ENCODE assay signal across 1 cellular context in genomic region chr7:141551080-141551772, GRCh38.
TF ChIP-seq lines count a peak whose summit lies in the region.

Gene AGK (plus strand): TSS chr7:141551410. CDS start chr7:141555467, 4,057 bp downstream.

TF ChIP-seq in HepG2, 621 proteins besides CTCF, POLR2A, EP300 and RAD21 (continued from another document and continues in another):
- TF ChIP-seq ZNF784 (CRISPR knock-in tag; IDR thresholded peaks at IDR 0.05; ENCODE audit: borderline replicate concordance), result no peak; the same call in 1 of the 2 replicates
- TF ChIP-seq ZNF274 (CRISPR knock-in tag; IDR thresholded peaks at IDR 0.05), result peak; percentile 48; the same call in 1 of the 2 replicates
- TF ChIP-seq ZBTB1 (CRISPR knock-in tag; IDR thresholded peaks at IDR 0.05; ENCODE audit: borderline replicate concordance), result no peak
- peak; percentile 90 for TF ChIP-seq ZNF768 (CRISPR knock-in tag; IDR thresholded peaks at IDR 0.05)
- TF ChIP-seq RBFOX2 (IDR thresholded peaks at IDR 0.05; ENCODE audit: low read depth, low read length), result peak; percentile 97
- no peak for TF ChIP-seq EEA1 (CRISPR knock-in tag; IDR thresholded peaks at IDR 0.05; ENCODE audit: borderline replicate concordance)
- TF ChIP-seq NCOA5 (CRISPR knock-in tag; IDR thresholded peaks at IDR 0.05), result no peak
- no peak for TF ChIP-seq TRAFD1 (CRISPR knock-in tag; IDR thresholded peaks at IDR 0.05; ENCODE audit: borderline replicate concordance)
- TF ChIP-seq ZNF615 (CRISPR knock-in tag; IDR thresholded peaks at IDR 0.05; ENCODE audit: borderline replicate concordance), result no peak
- TF ChIP-seq TAF1 (CRISPR knock-in tag; IDR thresholded peaks at IDR 0.05), result peak; percentile 91
- TF ChIP-seq ARNTL (CRISPR knock-in tag; IDR thresholded peaks at IDR 0.05), result no peak
- TF ChIP-seq ZNF547 (CRISPR knock-in tag; IDR thresholded peaks at IDR 0.05), result peak; percentile 82
- TF ChIP-seq ZFP37 (CRISPR knock-in tag; IDR thresholded peaks at IDR 0.05; ENCODE audit: borderline replicate concordance), result peak; percentile 25; the same call in 1 of the 2 replicates
- peak; percentile 63; the same call in 1 of the 2 replicates for TF ChIP-seq ZNF580 (CRISPR knock-in tag; IDR thresholded peaks at IDR 0.05; ENCODE audit: borderline replicate concordance, low read depth)
- TF ChIP-seq NFYC (CRISPR knock-in tag; IDR thresholded peaks at IDR 0.05), result no peak
- peak; percentile 86; the same call in 1 of the 2 replicates for TF ChIP-seq BATF2 (CRISPR knock-in tag; IDR thresholded peaks at IDR 0.05)
- 0 out of 2 replicates have a peak, but pooled peaks have one; percentile 25 for TF ChIP-seq ZNF562 (CRISPR knock-in tag; IDR thresholded peaks at IDR 0.05; ENCODE audit: borderline replicate concordance)
- TF ChIP-seq PRDM10 (CRISPR knock-in tag; IDR thresholded peaks at IDR 0.05; ENCODE audit: low read depth), result no peak
- peak; percentile 57; the same call in 1 of the 2 replicates for TF ChIP-seq HOXD1 (CRISPR knock-in tag; IDR thresholded peaks at IDR 0.05)
- peak; percentile 71; the same call in 1 of the 2 replicates for TF ChIP-seq ADNP (CRISPR knock-in tag; IDR thresholded peaks at IDR 0.05)
- peak; percentile 65; the same call in 1 of the 2 replicates for TF ChIP-seq NR2C2 (CRISPR knock-in tag; IDR thresholded peaks at IDR 0.05; ENCODE audit: borderline replicate concordance)
- TF ChIP-seq ZC3H4 (CRISPR knock-in tag; IDR thresholded peaks at IDR 0.05; ENCODE audit: borderline replicate concordance), result no peak
- no peak for TF ChIP-seq SP5 (CRISPR knock-in tag; IDR thresholded peaks at IDR 0.05; ENCODE audit: borderline replicate concordance, low read depth)
- peak; percentile 87 for TF ChIP-seq ZNF724P (CRISPR knock-in tag; IDR thresholded peaks at IDR 0.05; ENCODE audit: borderline replicate concordance)
- TF ChIP-seq KAT7 (CRISPR knock-in tag; IDR thresholded peaks at IDR 0.05; ENCODE audit: borderline replicate concordance), result peak; percentile 90; the same call in 1 of the 2 replicates
- TF ChIP-seq ZNF687 (CRISPR knock-in tag; IDR thresholded peaks at IDR 0.05), result peak; percentile 92
- TF ChIP-seq BRD4 (CRISPR knock-in tag; IDR thresholded peaks at IDR 0.05), result peak; percentile 93; the same call in 1 of the 2 replicates
- no peak for TF ChIP-seq CSRNP1 (CRISPR knock-in tag; IDR thresholded peaks at IDR 0.05)
- no peak for TF ChIP-seq RFX5 (IDR thresholded peaks at IDR 0.05; ENCODE audit: low read depth, low read length)
- no peak for TF ChIP-seq MBNL3 (CRISPR knock-in tag; conservative IDR thresholded peaks at IDR 0.05)
- no peak for TF ChIP-seq NFATC3 (CRISPR knock-in tag; IDR thresholded peaks at IDR 0.05)
- no peak for TF ChIP-seq ZNF609 (CRISPR knock-in tag; IDR thresholded peaks at IDR 0.05; ENCODE audit: borderline replicate concordance)
- TF ChIP-seq STAG1 (CRISPR knock-in tag; IDR thresholded peaks at IDR 0.05), result no peak
- peak; percentile 89 for TF ChIP-seq HOXA9 (CRISPR knock-in tag; IDR thresholded peaks at IDR 0.05; ENCODE audit: borderline replicate concordance)
- TF ChIP-seq HHEX (CRISPR knock-in tag; IDR thresholded peaks at IDR 0.05), result no peak
- no peak for TF ChIP-seq MTA1 (CRISPR knock-in tag; IDR thresholded peaks at IDR 0.05; ENCODE audit: borderline replicate concordance)
- no peak for TF ChIP-seq NONO (IDR thresholded peaks at IDR 0.05)
- peak; percentile 99 for TF ChIP-seq NONO (CRISPR knock-in tag; conservative IDR thresholded peaks at IDR 0.05)
- no peak for TF ChIP-seq SRSF4 (IDR thresholded peaks at IDR 0.05; ENCODE audit: low read depth, low read length, poor library complexity, severe bottlenecking)
- TF ChIP-seq ZNF616 (CRISPR knock-in tag; IDR thresholded peaks at IDR 0.05; ENCODE audit: low read depth), result 0 out of 2 replicates have a peak, but pooled peaks have one; percentile 21
- TF ChIP-seq SOX13 (IDR thresholded peaks at IDR 0.05), result no peak; the same call in 1 of the 2 replicates
- peak in 1 of 2 experiments; percentile 49; a peak in 2 of 4 replicates for TF ChIP-seq SOX13 (CRISPR knock-in tag; conservative IDR thresholded peaks at IDR 0.05 in 1 of 2, IDR thresholded peaks at IDR 0.05 in 1 of 2)
- TF ChIP-seq GPBP1L1 (CRISPR knock-in tag; IDR thresholded peaks at IDR 0.05), result no peak
- peak; percentile 85 for TF ChIP-seq CBX1 (IDR thresholded peaks at IDR 0.05; ENCODE audit: low read depth)
- no peak for TF ChIP-seq ZNF337 (CRISPR knock-in tag; IDR thresholded peaks at IDR 0.05; ENCODE audit: borderline replicate concordance, low read depth)
